In the genomic region with DNA sequence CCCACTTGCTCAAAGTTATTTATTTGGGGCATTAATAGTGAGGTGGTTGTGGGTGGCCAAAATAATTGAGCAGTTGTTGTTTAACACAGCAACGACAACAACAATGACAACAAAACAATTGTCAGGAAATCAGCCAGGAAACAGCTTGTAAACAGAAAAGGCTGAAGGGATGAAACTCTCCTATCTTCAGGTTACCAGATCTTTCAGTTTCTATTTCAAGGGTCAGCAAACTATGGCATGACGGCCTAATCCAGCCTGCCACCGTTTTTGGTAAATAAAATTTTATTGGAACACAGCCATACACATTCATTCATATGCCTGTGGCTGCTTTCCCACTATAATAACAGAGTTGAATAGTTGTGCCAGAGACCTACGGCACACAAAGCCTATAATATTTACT, we compare ENCODE assay signal across 12 cellular contexts.
DNase-seq lines count a peak whose midpoint lies in the region; ATAC-seq, FAIRE-seq and TF ChIP-seq lines count a peak whose summit lies in the region.
"Had no signal": no experiment of that assay in that cellular context is flagged by ENCODE, and none has a peak within 500 bp of the region (broad histone marks: within the 10 kb centered on the region; RNA-seq: fewer than 3 reads in every experiment).

No MANE protein-coding gene starts in this region.

- ATAC-seq in GM19025 (IDR thresholded peaks at IDR 0.05; ENCODE audit: low read depth, unreplicated experiment) (peak; percentile 58), psoas muscle (no peak)
- no peak for ATAC-seq in activated CD4-positive, CD25-positive, alpha-beta regulatory T cell treated with anti-CD3 and anti-CD28 coated beads, Interleukin-2, amount 50 U/mL, for 24 hours
- ATAC-seq: naive thymus-derived CD8-positive, alpha-beta T cell had no signal

- H3K9me3 ChIP-seq in adipocyte (ENCODE audit: control insufficient read depth, low read length), result no peaks in the 10 kb centered on the region
- H3K9me3 ChIP-seq in psoas muscle, result no peaks in the 10 kb centered on the region

- H3K9ac ChIP-seq in adipocyte (ENCODE audit: low read length), result peak overlapping the region; percentile 73

- TF ChIP-seq CTCF in fibroblast of the aortic adventitia (IDR thresholded peaks at IDR 0.05; ENCODE audit: insufficient read depth, low read length), result no peak
- no peak for TF ChIP-seq CTCF in psoas muscle (IDR thresholded peaks at IDR 0.05)
- no peak for TF ChIP-seq CTCF in foreskin fibroblast (IDR thresholded peaks at IDR 0.05; ENCODE audit: low read depth, low read length)

- peaks cover 46% of the 10 kb centered on the region for H3K4me1 ChIP-seq in adipocyte (ENCODE audit: control insufficient read depth, insufficient read depth, low read length)
- no peaks in the 10 kb centered on the region for H3K4me1 ChIP-seq in psoas muscle

- no peaks in the 10 kb centered on the region for H3K36me3 ChIP-seq in adipocyte (ENCODE audit: control insufficient read depth, insufficient read depth, low read length, severe bottlenecking)
- no peaks in the 10 kb centered on the region for H3K36me3 ChIP-seq in psoas muscle (ENCODE audit: insufficient read depth in 1 of 2, low read depth in 1 of 2)

- WGBS in psoas muscle, 3 donors, result 12 to 14% (median 13%) methylated on average over 4 of the region's 4 CpGs

- no peak for FAIRE-seq in frontal cortex (lab: Jason Lieb, UNC)

- H3K4me3 ChIP-seq in adipocyte (ENCODE audit: low read length) (peak overlapping the region; percentile 67), fibroblast of the aortic adventitia (ENCODE audit: low read depth, low read length) (no peak overlapping the region), psoas muscle (no peak overlapping the region), foreskin fibroblast (ENCODE audit: low read depth in 1 of 2, low read length in 2 of 2) (no peak overlapping the region)

- DNase-seq in adipocyte (ENCODE audit: low read depth), result no peak
- peak; percentile 30 for DNase-seq in fibroblast of the aortic adventitia (ENCODE audit: low read depth)
- DNase-seq in psoas muscle, result no peak
- DNase-seq in superior temporal gyrus (ENCODE audit: extremely low spot score), result no peak
- no peak for DNase-seq in frontal cortex (ENCODE audit: low spot score in 2 of 2)
- no peak for DNase-seq in foreskin fibroblast
- DNase-seq: activated CD8-positive, alpha-beta memory T cell treated with anti-CD3 and anti-CD28 coated beads, Interleukin-2, amount 50 U/mL, for 4 hours; naive thymus-derived CD8-positive, alpha-beta T cell; NCI-H748 treated with DMSO at 0.1 percent for 48 hours; trophoblast cell had no signal

- intact Hi-C loops in psoas muscle (cut with DNase I), result no loop called here

- peak overlapping the region; percentile 6 for H3K27ac ChIP-seq in psoas muscle

- H3K27me3 ChIP-seq in adipocyte (replicated peaks; ENCODE audit: control insufficient read depth, insufficient read depth, low read length), result no peaks in the 10 kb centered on the region
- H3K27me3 ChIP-seq in psoas muscle (ENCODE audit: insufficient read depth in 3 of 3, low read length in 2 of 3), result no peaks in the 10 kb centered on the region
